ENCODE assay signal across 9 cellular contexts in genomic region chr10:44966129-44966815, GRCh38. TPM values are rescaled to one million over a fixed set of nuclear protein-coding genes. Genes with fewer than 3 reads are reported as not detected.
DNase-seq lines count a peak whose midpoint lies in the region; ATAC-seq, FAIRE-seq and TF ChIP-seq lines count a peak whose summit lies in the region.
"Had no signal": no experiment of that assay in that cellular context is flagged by ENCODE, and none has a peak within 500 bp of the region (broad histone marks: within the 10 kb centered on the region; RNA-seq: fewer than 3 reads in every experiment).

No MANE protein-coding gene starts in this region.

- H3K27me3 Mint-ChIP-seq in activated T-cell treated with anti-CD3 and anti-CD28 coated beads, Interleukin-2, amount 50 U/mL, for 72 hours (ENCODE audit: low read depth) = no peaks in the 10 kb centered on the region
- H3K27me3 Mint-ChIP-seq in immature natural killer cell (ENCODE audit: low read depth in 3 of 3) (peaks cover 3 to 10% (median 6%) of the 10 kb centered on the region in 3 donors), nephron progenitor cell (ENCODE audit: low read depth, poor library complexity) (peaks cover 9% of the 10 kb centered on the region)

- no peak overlapping the region for H3K4me3 ChIP-seq in HL-60 (replicated peaks; ENCODE audit: insufficient read depth, low read length)
- no peak overlapping the region for H3K4me3 ChIP-seq in upper lobe of left lung

- H3K36me3 ChIP-seq in upper lobe of left lung = peaks cover 2 to 15% (median 4%) of the 10 kb centered on the region in 4 donors

- no peaks in the 10 kb centered on the region for H3K36me3 Mint-ChIP-seq in activated T-cell treated with anti-CD3 and anti-CD28 coated beads, Interleukin-2, amount 50 U/mL, for 72 hours (ENCODE audit: insufficient read depth in 2 of 2)
- H3K36me3 Mint-ChIP-seq in immature natural killer cell (peaks cover 4 to 13% (median 9%) of the 10 kb centered on the region in 3 donors), nephron progenitor cell (ENCODE audit: low read depth) (peaks cover 27% of the 10 kb centered on the region)

- TF ChIP-seq CTCF in HL-60 (IDR thresholded peaks at IDR 0.05; ENCODE audit: insufficient read depth, low read length) (no peak), upper lobe of left lung (IDR thresholded peaks at IDR 0.05) (no peak), nephron progenitor cell (IDR thresholded peaks at IDR 0.05) (no peak)

- H3K27ac ChIP-seq in HL-60 (replicated peaks) (peak overlapping the region; percentile 97), upper lobe of left lung (peak overlapping the region; percentile 57 to 90 (median 72))
- H3K27ac ChIP-seq: C4-2B had no signal

- H3K9me3 ChIP-seq in upper lobe of left lung = no peaks in the 10 kb centered on the region

- no peak for TF ChIP-seq POLR2A in upper lobe of left lung (IDR thresholded peaks at IDR 0.05)

- WGBS in upper lobe of left lung, 2 donors = 65 to 71% methylated on average over 8 of the region's 8 CpGs

- peak in 1 of 2 donors; percentile 31 for ATAC-seq in activated T-cell treated with anti-CD3 and anti-CD28 coated beads, Interleukin-2, amount 50 U/mL, for 72 hours (replicated peaks in 1 of 2)
- ATAC-seq in upper lobe of left lung (ENCODE audit: low FRiP score in 2 of 2) = no peak

- no peak for FAIRE-seq in frontal cortex (lab: Jason Lieb, UNC)

- no peak for DNase-seq in activated T-cell treated with anti-CD3 and anti-CD28 coated beads, Interleukin-2, amount 50 U/mL, for 72 hours
- DNase-seq in activated T-cell treated with anti-CD3 and anti-CD28 coated beads, Interleukin-2, amount 50 U/mL, for 1 hour = no peak
- DNase-seq in HL-60 (ENCODE audit: low read depth in 1 of 2, low spot score in 1 of 2) = no peak
- no peak for DNase-seq in immature natural killer cell
- peak in 1 of 2 donors; percentile 21 for DNase-seq in upper lobe of left lung
- no peak for DNase-seq in NCI-H2171 (lab: John Stamatoyannopoulos, UW)
- no peak for DNase-seq in nephron progenitor cell
- no peak for DNase-seq in frontal cortex (ENCODE audit: low spot score in 2 of 2)

- peak overlapping the region; percentile 61 for H3K27ac Mint-ChIP-seq in activated T-cell treated with anti-CD3 and anti-CD28 coated beads, Interleukin-2, amount 50 U/mL, for 72 hours
- H3K27ac Mint-ChIP-seq in immature natural killer cell = peak overlapping the region; percentile 58 to 88 (median 80)
- H3K27ac Mint-ChIP-seq in nephron progenitor cell = no peak overlapping the region

- H3K27me3 ChIP-seq in HL-60 (ENCODE audit: insufficient read depth, poor library complexity, severe bottlenecking) (no peaks in the 10 kb centered on the region), upper lobe of left lung (no peaks in the 10 kb centered on the region)

- peaks cover 65 to 83% (median 71%) of the 10 kb centered on the region in 4 donors for H3K4me1 ChIP-seq in upper lobe of left lung

- TF ChIP-seq EP300 in upper lobe of left lung (IDR thresholded peaks at IDR 0.05) = no peak

- peaks cover 41% of the 10 kb centered on the region for H3K4me1 Mint-ChIP-seq in activated T-cell treated with anti-CD3 and anti-CD28 coated beads, Interleukin-2, amount 50 U/mL, for 72 hours (ENCODE audit: low read depth)
- H3K4me1 Mint-ChIP-seq in immature natural killer cell (peaks cover 97 to 98% of the 10 kb centered on the region in 2 donors), nephron progenitor cell (peaks cover 79% of the 10 kb centered on the region)

- H3K4me3 Mint-ChIP-seq in activated T-cell treated with anti-CD3 and anti-CD28 coated beads, Interleukin-2, amount 50 U/mL, for 72 hours = peak overlapping the region; percentile 42 to 52
- H3K4me3 Mint-ChIP-seq in immature natural killer cell (peak overlapping the region; percentile 40 to 79 (median 65)), nephron progenitor cell (no peak overlapping the region)

- no peaks in the 10 kb centered on the region for H3K9me3 Mint-ChIP-seq in activated T-cell treated with anti-CD3 and anti-CD28 coated beads, Interleukin-2, amount 50 U/mL, for 72 hours
- no peaks in the 10 kb centered on the region for H3K9me3 Mint-ChIP-seq in immature natural killer cell
- no peaks in the 10 kb centered on the region for H3K9me3 Mint-ChIP-seq in nephron progenitor cell

RNA-seq across cellular contexts. Expression of gene RASSF4, which starts 6.7 kb away (rescaled TPM):
- total RNA-seq in activated T-cell treated with anti-CD3 and anti-CD28 coated beads, Interleukin-2, amount 50 U/mL, for 72 hours = 1 to 10 TPM; 2.6 to 2.8 TPM
- polyA plus RNA-seq in immature natural killer cell = 10 to 100 TPM; 36.7 to 45.6 (median 38.0) TPM
- total RNA-seq in upper lobe of left lung (100 to 1,000 TPM in 1 of 6 donors, 10 to 100 TPM in 5; 23.4 to 194 (median 48.0) TPM), frontal cortex (8.6 TPM)

RNA-seq across cellular contexts. Expression of gene DEPP1, which starts 12.3 kb away (rescaled TPM):
- total RNA-seq in activated T-cell treated with anti-CD3 and anti-CD28 coated beads, Interleukin-2, amount 50 U/mL, for 72 hours = 1 to 10 TPM in 1 of 2 donors, under 1 TPM in 1; 0.23 to 1.4 TPM
- polyA plus RNA-seq in immature natural killer cell = not detected
- total RNA-seq in upper lobe of left lung (100 to 1,000 TPM in 3 of 6 donors, 10 to 100 TPM in 3; 42.0 to 405 (median 95.6) TPM), frontal cortex (4.1 TPM)

RNA-seq across cellular contexts. Expression of gene ZNF22, which starts 34.5 kb away (rescaled TPM):
- total RNA-seq in activated T-cell treated with anti-CD3 and anti-CD28 coated beads, Interleukin-2, amount 50 U/mL, for 72 hours = 10 to 100 TPM; 34.8 to 44.0 TPM
- polyA plus RNA-seq in immature natural killer cell = 10 to 100 TPM; 53.4 to 73.5 (median 58.8) TPM
- total RNA-seq in upper lobe of left lung (10 to 100 TPM in 4 of 6 donors, 1 to 10 TPM in 2; 8.4 to 26.9 (median 18.4) TPM), frontal cortex (46.9 TPM)

RNA-seq across cellular contexts. Expression of gene TMEM72, which starts 55.1 kb away (rescaled TPM):
- total RNA-seq in activated T-cell treated with anti-CD3 and anti-CD28 coated beads, Interleukin-2, amount 50 U/mL, for 72 hours = not detected
- not detected for polyA plus RNA-seq in immature natural killer cell
- total RNA-seq in upper lobe of left lung (under 1 TPM in 1 of 6 donors, not detected in 5; 0.06 TPM), frontal cortex (not detected)
